In the genomic region with DNA sequence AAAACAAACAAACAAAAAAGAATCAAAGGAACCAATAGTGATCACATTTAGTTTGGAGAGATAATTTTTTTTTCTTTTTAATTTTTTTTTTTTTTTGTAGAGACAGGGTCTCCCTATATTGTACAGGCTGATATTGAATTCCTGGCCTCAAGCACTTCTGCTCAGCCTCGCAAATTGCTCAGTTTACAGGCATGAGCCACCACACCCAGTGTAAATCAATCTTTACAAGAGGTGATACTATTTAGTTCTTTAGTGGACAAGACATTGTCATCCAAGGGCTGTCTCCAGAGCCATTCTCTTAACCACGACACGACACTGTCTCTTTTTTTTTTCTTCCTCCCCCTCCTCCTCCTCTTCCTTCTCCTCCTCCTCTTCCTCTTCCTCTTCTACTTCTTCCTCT, we compare ENCODE assay signal across 15 cellular contexts.
"Had no signal": no experiment of that assay in that cellular context is flagged by ENCODE, and none has a peak within 500 bp of the region (broad histone marks: within the 10 kb centered on the region; RNA-seq: fewer than 3 reads in every experiment).

No MANE protein-coding gene starts in this region.

- DNase-seq: activated CD4-positive, alpha-beta memory T cell treated with anti-CD3 and anti-CD28 coated beads for 36 hours; activated gamma-delta T cell; activated T-cell treated with anti-CD3 and anti-CD28 coated beads, Interleukin-2, amount 50 U/mL, for 48 hours; dermis blood vessel endothelial cell; foreskin melanocyte; head of caudate nucleus; kidney glomerular epithelial cell; mesendoderm; right cardiac atrium; stimulated activated CD4-positive, alpha-beta T cell treated with anti-CD3 and anti-CD28 coated beads, Interleukin-15, amount 100 ng/mL, for 24 hours; stimulated activated CD4-positive, alpha-beta T cell treated with anti-CD3 and anti-CD28 coated beads, Interleukin-4, amount 100 ng/mL, for 24 hours; stimulated activated naive CD4-positive, alpha-beta T cell treated with Interleukin-2 at 50 U/mL for 16 hours; T-helper 9 cell; transverse colon had no signal

- ATAC-seq: activated CD4-positive, CD25-positive, alpha-beta regulatory T cell treated with anti-CD3 and anti-CD28 coated beads, Interleukin-2, amount 50 U/mL, for 24 hours; right cardiac atrium had no signal

- H3K27me3 Mint-ChIP-seq: activated CD4-positive, alpha-beta memory T cell treated with anti-CD3 and anti-CD28 coated beads for 36 hours had no signal

- H3K4me3 Mint-ChIP-seq: activated CD4-positive, alpha-beta memory T cell treated with anti-CD3 and anti-CD28 coated beads for 36 hours had no signal

- H3K9me3 Mint-ChIP-seq: activated CD4-positive, alpha-beta memory T cell treated with anti-CD3 and anti-CD28 coated beads for 36 hours had no signal

- H3K27ac Mint-ChIP-seq: activated CD4-positive, alpha-beta memory T cell treated with anti-CD3 and anti-CD28 coated beads for 36 hours had no signal
